11 cellular contexts compared by ENCODE assay signal in genomic region chr16:78227855-78228254, GRCh38.
DNase-seq lines count a peak whose midpoint lies in the region; ATAC-seq and TF ChIP-seq lines count a peak whose summit lies in the region.
"Had no signal": no experiment of that assay in that cellular context is flagged by ENCODE, and none has a peak within 500 bp of the region (broad histone marks: within the 10 kb centered on the region; RNA-seq: fewer than 3 reads in every experiment).

No MANE protein-coding gene starts in this region.

- 84 to 88% methylated on average over 3 of the region's 3 CpGs for WGBS in heart right ventricle, 2 donors

- H3K27me3 Mint-ChIP-seq in glutamatergic neuron (ENCODE audit: unreplicated experiment), result no peaks in the 10 kb centered on the region
- no peaks in the 10 kb centered on the region for H3K27me3 Mint-ChIP-seq in stimulated activated naive CD8-positive, alpha-beta T cell treated with anti-CD3 and anti-CD28 coated beads, Interleukin-15, amount 100 ng/mL, for 72 hours

- no peak for ATAC-seq in heart right ventricle
- no peak for ATAC-seq in Right ventricle myocardium inferior
- no peak for ATAC-seq in stimulated activated naive CD8-positive, alpha-beta T cell treated with anti-CD3 and anti-CD28 coated beads, Interleukin-15, amount 100 ng/mL, for 72 hours
- ATAC-seq: esophagus mucosa had no signal

- H3K9me3 Mint-ChIP-seq in glutamatergic neuron (ENCODE audit: unreplicated experiment), result no peaks in the 10 kb centered on the region
- H3K9me3 Mint-ChIP-seq in stimulated activated naive CD8-positive, alpha-beta T cell treated with anti-CD3 and anti-CD28 coated beads, Interleukin-15, amount 100 ng/mL, for 72 hours, result no peaks in the 10 kb centered on the region

- H3K36me3 ChIP-seq in heart right ventricle, result no peaks in the 10 kb centered on the region
- no peaks in the 10 kb centered on the region for H3K36me3 ChIP-seq in OCI-LY3 (replicated peaks; ENCODE audit: low read depth, low read length)
- H3K36me3 ChIP-seq in uterus, result no peaks in the 10 kb centered on the region
- no peaks in the 10 kb centered on the region for H3K36me3 ChIP-seq in brain microvascular endothelial cell (replicated peaks)
- H3K36me3 ChIP-seq: BLaER1 treated with 17β-estradiol and CSF1 and Interleukin-3, amounts not matched to agents 10 nM and 100 nM had no signal

- H3K4me3 ChIP-seq in heart right ventricle, result no peak overlapping the region
- no peak overlapping the region for H3K4me3 ChIP-seq in OCI-LY3 (ENCODE audit: low read length)
- H3K4me3 ChIP-seq in uterus, result no peak overlapping the region
- H3K4me3 ChIP-seq in brain microvascular endothelial cell (ENCODE audit: low read depth, low read length), result no peak overlapping the region
- H3K4me3 ChIP-seq: BLaER1 treated with 17β-estradiol and CSF1 and Interleukin-3, amounts not matched to agents 10 nM and 100 nM had no signal

- H3K4me1 Mint-ChIP-seq in glutamatergic neuron (ENCODE audit: low read depth, unreplicated experiment), result no peaks in the 10 kb centered on the region
- no peaks in the 10 kb centered on the region for H3K4me1 Mint-ChIP-seq in stimulated activated naive CD8-positive, alpha-beta T cell treated with anti-CD3 and anti-CD28 coated beads, Interleukin-15, amount 100 ng/mL, for 72 hours

- DNase-seq in heart right ventricle, result no peak
- DNase-seq in Right ventricle myocardium inferior (ENCODE audit: missing footprints), result no peak
- DNase-seq in glutamatergic neuron, result peak; percentile 27
- peak in 1 of 2 donors; percentile 17 for DNase-seq in uterus
- no peak for DNase-seq in inferior parietal cortex (ENCODE audit: extremely low spot score)
- DNase-seq in stimulated activated naive CD8-positive, alpha-beta T cell treated with anti-CD3 and anti-CD28 coated beads, Interleukin-15, amount 100 ng/mL, for 72 hours, result no peak
- DNase-seq in brain microvascular endothelial cell, result no peak
- DNase-seq: left colon had no signal

- TF ChIP-seq POLR2A in uterus (IDR thresholded peaks at IDR 0.05), result no peak

- H3K4me2 ChIP-seq in OCI-LY3 (ENCODE audit: low read length), result no peak overlapping the region
- H3K4me2 ChIP-seq: BLaER1 treated with 17β-estradiol and CSF1 and Interleukin-3, amounts not matched to agents 10 nM and 100 nM had no signal

- intact Hi-C loops in heart right ventricle (cut with DNase I) (no loop called here), Right ventricle myocardium inferior (cut with DNase I) (no loop called here), uterus (cut with DNase I; ENCODE audit: low total_unique reads) (no loop called here)

- H3K4me3 Mint-ChIP-seq in glutamatergic neuron (ENCODE audit: unreplicated experiment), result no peak overlapping the region
- H3K4me3 Mint-ChIP-seq in stimulated activated naive CD8-positive, alpha-beta T cell treated with anti-CD3 and anti-CD28 coated beads, Interleukin-15, amount 100 ng/mL, for 72 hours, result no peak overlapping the region

- H3K27ac ChIP-seq in heart right ventricle, result no peak overlapping the region
- no peak overlapping the region for H3K27ac ChIP-seq in OCI-LY3 (ENCODE audit: low read length)
- no peak overlapping the region for H3K27ac ChIP-seq in uterus
- no peak overlapping the region for H3K27ac ChIP-seq in brain microvascular endothelial cell
- H3K27ac ChIP-seq: BLaER1 treated with 17β-estradiol and CSF1 and Interleukin-3, amounts not matched to agents 10 nM and 100 nM had no signal

- no peak overlapping the region for H3K9ac ChIP-seq in OCI-LY3 (ENCODE audit: low read length)
- H3K9ac ChIP-seq: BLaER1 treated with 17β-estradiol and CSF1 and Interleukin-3, amounts not matched to agents 10 nM and 100 nM had no signal

- no peaks in the 10 kb centered on the region for H3K79me2 ChIP-seq in OCI-LY3 (ENCODE audit: low read length)

- in situ Hi-C loops in brain microvascular endothelial cell (cut with HindIII; ENCODE audit: low pct_ligation_motif_present, low sequenced_read_pairs), result no loop called here

- H3K27me3 ChIP-seq in heart right ventricle (no peaks in the 10 kb centered on the region), OCI-LY3 (ENCODE audit: low read depth, low read length) (no peaks in the 10 kb centered on the region), uterus (no peaks in the 10 kb centered on the region), brain microvascular endothelial cell (replicated peaks) (no peaks in the 10 kb centered on the region)
- H3K27me3 ChIP-seq: BLaER1 treated with 17β-estradiol and CSF1 and Interleukin-3, amounts not matched to agents 10 nM and 100 nM had no signal

- no peaks in the 10 kb centered on the region for H3K36me3 Mint-ChIP-seq in glutamatergic neuron (ENCODE audit: unreplicated experiment)

- TF ChIP-seq CTCF in heart right ventricle (IDR thresholded peaks at IDR 0.05), result peak in 8 of 9 donors; percentile 12 to 52 (median 36)
- peak; percentile 29; the same call in 1 of the 2 replicates for TF ChIP-seq CTCF in OCI-LY3 (IDR thresholded peaks at IDR 0.05; ENCODE audit: low read depth, low read length)
- no peak for TF ChIP-seq CTCF in glutamatergic neuron (IDR thresholded peaks at IDR 0.05; ENCODE audit: partially characterized antibody, unreplicated experiment)
- peak; percentile 21 to 50 (median 41) for TF ChIP-seq CTCF in uterus (IDR thresholded peaks at IDR 0.05)
- TF ChIP-seq CTCF in brain microvascular endothelial cell (IDR thresholded peaks at IDR 0.05; ENCODE audit: low read depth, low read length, missing control alignments), result no peak

- H4K20me1 ChIP-seq in OCI-LY3 (ENCODE audit: insufficient read depth, low read length), result no peaks in the 10 kb centered on the region
- H4K20me1 ChIP-seq: BLaER1 treated with 17β-estradiol and CSF1 and Interleukin-3, amounts not matched to agents 10 nM and 100 nM had no signal

- H3K27ac Mint-ChIP-seq in glutamatergic neuron (ENCODE audit: unreplicated experiment), result no peak overlapping the region
- no peak overlapping the region for H3K27ac Mint-ChIP-seq in stimulated activated naive CD8-positive, alpha-beta T cell treated with anti-CD3 and anti-CD28 coated beads, Interleukin-15, amount 100 ng/mL, for 72 hours

- H3K9me3 ChIP-seq in heart right ventricle, result no peaks in the 10 kb centered on the region
- H3K9me3 ChIP-seq in OCI-LY3 (ENCODE audit: insufficient read depth, low read length), result no peaks in the 10 kb centered on the region
- no peaks in the 10 kb centered on the region for H3K9me3 ChIP-seq in uterus
- H3K9me3 ChIP-seq: BLaER1 treated with 17β-estradiol and CSF1 and Interleukin-3, amounts not matched to agents 10 nM and 100 nM had no signal

- H3K4me1 ChIP-seq in heart right ventricle (peaks cover 0 to 8% (median 0%) of the 10 kb centered on the region in 9 donors), OCI-LY3 (ENCODE audit: low read length) (no peaks in the 10 kb centered on the region), uterus (no peaks in the 10 kb centered on the region)

- H2AFZ ChIP-seq in OCI-LY3 (ENCODE audit: low read depth, low read length), result no peak overlapping the region

Comparison
In these comparisons a context has a peak if more than half of its experiments do, and no peak if none do; other contexts are left out.
1. CTCF ChIP-seq: peak in heart right ventricle (8 of 9), OCI-LY3 (single experiment) and uterus (4 of 4); none in glutamatergic neuron (single experiment) and brain microvascular endothelial cell (single experiment).